In the genomic region with DNA sequence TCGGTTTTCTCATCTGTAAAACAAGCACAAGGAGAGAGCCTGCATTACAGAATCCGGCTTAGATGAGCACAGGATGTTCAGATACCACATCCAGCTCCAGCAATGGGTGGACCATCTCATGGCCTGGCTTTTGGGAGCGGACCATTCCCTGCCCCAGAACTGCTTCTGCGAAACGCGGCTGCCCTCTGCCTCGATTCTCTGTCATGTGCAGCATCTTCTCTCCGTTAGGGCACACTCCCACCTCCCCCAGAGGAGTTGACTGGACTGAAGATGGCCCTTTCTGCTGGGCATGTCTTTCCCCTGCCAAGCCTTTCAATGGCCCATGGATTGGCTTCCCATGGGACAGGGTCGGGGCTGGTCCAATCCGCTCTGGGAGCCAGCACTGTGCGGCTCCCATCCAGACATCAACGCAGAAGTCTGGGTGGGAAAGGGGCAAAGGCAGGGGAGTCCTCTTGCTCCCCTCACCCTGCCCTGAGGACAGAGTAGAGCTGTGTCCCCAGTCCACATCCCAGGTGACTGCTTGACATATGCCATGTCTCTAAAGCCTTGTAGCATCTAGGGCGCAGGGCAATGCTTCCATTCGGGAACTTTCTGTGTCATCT, we compare ENCODE assay signal across 21 cellular contexts.
"Had no signal": no experiment of that assay in that cellular context is flagged by ENCODE, and none has a peak within 500 bp of the region (broad histone marks: within the 10 kb centered on the region; RNA-seq: fewer than 3 reads in every experiment).

No MANE protein-coding gene starts in this region.

- H3K27me3 Mint-ChIP-seq: activated CD4-positive, alpha-beta T cell treated with anti-CD3 and anti-CD28 coated beads, Interleukin-2, amount 10 ng/mL, durations not matched to agents 7 days and 5 days; stimulated activated naive CD8-positive, alpha-beta T cell treated with anti-CD3 and anti-CD28 coated beads, Interleukin-15, Interleukin-2, amounts not matched to agents 100 ng/mL and 50 ng/mL, for 24 hours had no signal

- H3K36me3 ChIP-seq: adrenal gland, heart right ventricle, left lung, ovary, tibial nerve, uterus had no signal

- H3K4me3 Mint-ChIP-seq: activated CD4-positive, alpha-beta T cell treated with anti-CD3 and anti-CD28 coated beads, Interleukin-2, amount 10 ng/mL, durations not matched to agents 7 days and 5 days; activated CD8-positive, alpha-beta T cell treated with anti-CD3 and anti-CD28 coated beads for 36 hours; activated naive CD8-positive, alpha-beta T cell; naive thymus-derived CD4-positive, alpha-beta T cell; neural crest cell; stimulated activated naive CD8-positive, alpha-beta T cell treated with anti-CD3 and anti-CD28 coated beads, Interleukin-15, Interleukin-2, amounts not matched to agents 100 ng/mL and 50 ng/mL, for 24 hours had no signal

- H3K4me1 ChIP-seq: adrenal gland, left lung, uterus had no signal

- H3K27ac Mint-ChIP-seq: activated CD4-positive, alpha-beta T cell treated with anti-CD3 and anti-CD28 coated beads, Interleukin-2, amount 10 ng/mL, durations not matched to agents 7 days and 5 days; activated CD8-positive, alpha-beta T cell treated with anti-CD3 and anti-CD28 coated beads for 36 hours; activated naive CD8-positive, alpha-beta T cell; naive thymus-derived CD4-positive, alpha-beta T cell; stimulated activated naive CD8-positive, alpha-beta T cell treated with anti-CD3 and anti-CD28 coated beads, Interleukin-15, Interleukin-2, amounts not matched to agents 100 ng/mL and 50 ng/mL, for 24 hours had no signal

- DNase-seq: activated CD4-positive, alpha-beta T cell treated with anti-CD3 and anti-CD28 coated beads, Interleukin-2, amount 10 ng/mL, durations not matched to agents 7 days and 5 days; activated CD8-positive, alpha-beta T cell treated with anti-CD3 and anti-CD28 coated beads for 36 hours; activated gamma-delta T cell treated with Interleukin-2 at 50 U/mL for 16 hours; activated T-cell treated with anti-CD3 and anti-CD28 coated beads, Interleukin-2, amount 50 U/mL, for 1 hour; cortex of kidney; erythroblast; foreskin fibroblast; heart right ventricle; kidney glomerular epithelial cell; left lung; naive thymus-derived CD4-positive, alpha-beta T cell; right cardiac atrium; stimulated activated CD4-positive, alpha-beta T cell treated with anti-CD3 and anti-CD28 coated beads, Interleukin-1b, Interleukin-23, amount 100 ng/mL, for 48 hours had no signal

- ATAC-seq: naive thymus-derived CD4-positive, alpha-beta T cell had no signal

- H3K36me3 Mint-ChIP-seq: activated naive CD8-positive, alpha-beta T cell; naive thymus-derived CD4-positive, alpha-beta T cell had no signal

- H3K9me3 Mint-ChIP-seq: activated CD4-positive, alpha-beta T cell treated with anti-CD3 and anti-CD28 coated beads, Interleukin-2, amount 10 ng/mL, durations not matched to agents 7 days and 5 days; activated CD8-positive, alpha-beta T cell treated with anti-CD3 and anti-CD28 coated beads for 36 hours; neural crest cell; stimulated activated naive CD8-positive, alpha-beta T cell treated with anti-CD3 and anti-CD28 coated beads, Interleukin-15, Interleukin-2, amounts not matched to agents 100 ng/mL and 50 ng/mL, for 24 hours had no signal

- H3K27me3 ChIP-seq: adrenal gland, ovary, tibial nerve, uterus had no signal

- H3K9me3 ChIP-seq: adrenal gland, heart right ventricle, left lung, ovary, tibial nerve, uterus had no signal

- H3K27ac ChIP-seq: adrenal gland, heart right ventricle, left lung, ovary, tibial nerve, uterus had no signal

- H3K4me1 Mint-ChIP-seq: naive thymus-derived CD4-positive, alpha-beta T cell; neural crest cell had no signal

- H3K4me3 ChIP-seq: adrenal gland, left lung, lung, ovary, tibial nerve, uterus had no signal
